Comparison of ENCODE assay signal across 15 cellular contexts in the genomic region with DNA sequence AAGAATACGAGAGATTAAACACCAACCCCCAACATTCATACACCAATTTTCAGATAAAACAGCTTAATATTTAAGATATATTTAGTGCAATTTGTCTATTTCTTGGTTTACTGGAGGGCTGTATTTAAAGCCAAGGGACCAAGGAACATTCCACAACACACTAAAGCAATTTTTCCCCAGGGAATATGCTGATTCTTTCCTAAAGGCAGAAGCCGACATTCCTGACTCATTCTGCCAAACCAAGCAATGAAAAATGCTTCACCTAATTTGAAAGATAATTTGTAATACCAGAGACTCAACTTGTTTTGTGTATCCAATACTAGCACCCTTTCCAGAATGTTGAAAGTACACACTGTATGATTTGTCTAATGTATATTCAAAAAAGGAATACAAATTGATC.
"Had no signal": no experiment of that assay in that cellular context is flagged by ENCODE, and none has a peak within 500 bp of the region (broad histone marks: within the 10 kb centered on the region; RNA-seq: fewer than 3 reads in every experiment).

No MANE protein-coding gene starts in this region.

- H3K27me3 Mint-ChIP-seq: activated CD4-positive, alpha-beta T cell treated with anti-CD3 and anti-CD28 coated beads for 36 hours; activated naive CD8-positive, alpha-beta T cell treated with anti-CD3 and anti-CD28 coated beads for 36 hours; stimulated activated naive CD8-positive, alpha-beta T cell treated with anti-CD3 and anti-CD28 coated beads, Interleukin-15, Interleukin-2, amounts not matched to agents 100 ng/mL and 50 ng/mL, for 24 hours had no signal

- H3K9me3 ChIP-seq: lower lobe of right lung, tibial nerve, uterus had no signal

- H3K27ac Mint-ChIP-seq: activated CD4-positive, alpha-beta T cell treated with anti-CD3 and anti-CD28 coated beads for 36 hours; activated naive CD8-positive, alpha-beta T cell treated with anti-CD3 and anti-CD28 coated beads for 36 hours; stimulated activated naive CD8-positive, alpha-beta T cell treated with anti-CD3 and anti-CD28 coated beads, Interleukin-15, Interleukin-2, amounts not matched to agents 100 ng/mL and 50 ng/mL, for 24 hours; T-helper 2 cell treated with Interferon-gamma antibody and Interleukin-4, amounts not matched to agents 5 μg/mL and 100 μg/mL, for 36 hours had no signal

- H3K36me3 Mint-ChIP-seq: activated naive CD8-positive, alpha-beta T cell treated with anti-CD3 and anti-CD28 coated beads for 36 hours had no signal

- H3K27me3 ChIP-seq: tibial nerve, uterus had no signal

- H3K4me3 ChIP-seq: lower lobe of right lung, tibial nerve, uterus had no signal

- H3K4me3 Mint-ChIP-seq: activated CD4-positive, alpha-beta T cell treated with anti-CD3 and anti-CD28 coated beads for 36 hours; activated naive CD8-positive, alpha-beta T cell treated with anti-CD3 and anti-CD28 coated beads for 36 hours; stimulated activated naive CD8-positive, alpha-beta T cell treated with anti-CD3 and anti-CD28 coated beads, Interleukin-15, Interleukin-2, amounts not matched to agents 100 ng/mL and 50 ng/mL, for 24 hours; T-helper 2 cell treated with Interferon-gamma antibody and Interleukin-4, amounts not matched to agents 5 μg/mL and 100 μg/mL, for 36 hours had no signal

- H3K9me3 Mint-ChIP-seq: activated naive CD8-positive, alpha-beta T cell treated with anti-CD3 and anti-CD28 coated beads for 36 hours had no signal

- H3K4me1 ChIP-seq: lower lobe of right lung, tibial nerve, uterus had no signal

- H3K36me3 ChIP-seq: lower lobe of right lung, tibial nerve, uterus had no signal

- ATAC-seq: activated CD4-positive, alpha-beta T cell treated with anti-CD3 and anti-CD28 coated beads for 36 hours; lower lobe of right lung had no signal

- DNase-seq: activated CD4-positive, alpha-beta T cell treated with anti-CD3 and anti-CD28 coated beads for 36 hours; activated CD4-positive, alpha-beta T cell treated with anti-CD3 and anti-CD28 coated beads, Interleukin-2, amount 50 U/mL, for 48 hours; activated naive CD8-positive, alpha-beta T cell treated with anti-CD3 and anti-CD28 coated beads for 36 hours; foreskin melanocyte; glutamatergic neuron; hippocampal formation; lower lobe of right lung; midbrain; retina; stimulated activated CD4-positive, alpha-beta T cell treated with anti-CD3 and anti-CD28 coated beads, Interleukin-12 subunit alpha, Interleukin-12 subunit beta, amount 100 ng/mL, for 4 hours; stimulated activated CD4-positive, alpha-beta T cell treated with anti-CD3 and anti-CD28 coated beads, Interleukin-2, amount 100 ng/mL, for 24 hours; uterus had no signal

- H3K4me1 Mint-ChIP-seq: activated CD4-positive, alpha-beta T cell treated with anti-CD3 and anti-CD28 coated beads for 36 hours; activated naive CD8-positive, alpha-beta T cell treated with anti-CD3 and anti-CD28 coated beads for 36 hours had no signal
